Comparison of ENCODE assay signal across 8 cellular contexts in genomic region chr14:99792551-99793212, GRCh38.
A peak's percentile ranks its signal among the peaks of the same experiment; 100 is the strongest.
DNase-seq lines count a peak whose midpoint lies in the region; ATAC-seq and TF ChIP-seq lines count a peak whose summit lies in the region.

No MANE protein-coding gene starts in this region.

- no peak for DNase-seq in T-helper 2 cell treated with Interferon-gamma antibody and Interleukin-4, amounts not matched to agents 5 μg/mL and 100 μg/mL, for 36 hours (ENCODE audit: low spot score)
- DNase-seq in T-helper 2 cell = no peak
- peak; percentile 31 for DNase-seq in astrocyte of the spinal cord (ENCODE audit: low read depth, low spot score)
- peak; percentile 25 for DNase-seq in iris pigment epithelial cell (ENCODE audit: low read depth)
- DNase-seq in stimulated activated naive B cell treated with anti-CD40 and anti-IgM and Interleukin-4, amounts not matched to agents 10 μg/mL and 1 μg/mL and 100 μg/mL, for 72 hours = no peak
- no peak for DNase-seq in NCI-H187 treated with DMSO at 0.1 percent for 48 hours (lab: John Stamatoyannopoulos, UW)
- no peak for DNase-seq in inferior parietal cortex (ENCODE audit: extremely low spot score)
- no peak for DNase-seq in NCI-H1436 treated with DMSO at 0.1 percent for 48 hours (lab: John Stamatoyannopoulos, UW)

- peaks cover 23% of the 10 kb centered on the region for H3K4me1 Mint-ChIP-seq in T-helper 2 cell treated with Interferon-gamma antibody and Interleukin-4, amounts not matched to agents 5 μg/mL and 100 μg/mL, for 36 hours (ENCODE audit: low read depth)
- no peaks in the 10 kb centered on the region for H3K4me1 Mint-ChIP-seq in stimulated activated naive B cell treated with anti-CD40 and anti-IgM and Interleukin-4, amounts not matched to agents 10 μg/mL and 1 μg/mL and 100 μg/mL, for 72 hours

- peaks cover 54% of the 10 kb centered on the region for H3K27me3 Mint-ChIP-seq in T-helper 2 cell treated with Interferon-gamma antibody and Interleukin-4, amounts not matched to agents 5 μg/mL and 100 μg/mL, for 36 hours (ENCODE audit: low read depth)
- H3K27me3 Mint-ChIP-seq in stimulated activated naive B cell treated with anti-CD40 and anti-IgM and Interleukin-4, amounts not matched to agents 10 μg/mL and 1 μg/mL and 100 μg/mL, for 72 hours = peaks cover 34 to 66% of the 10 kb centered on the region in 2 donors

- H3K4me3 ChIP-seq in astrocyte of the spinal cord (ENCODE audit: low read depth, low read length) = peak overlapping the region; percentile 33

- peak overlapping the region; percentile 63 for H3K4me3 Mint-ChIP-seq in T-helper 2 cell treated with Interferon-gamma antibody and Interleukin-4, amounts not matched to agents 5 μg/mL and 100 μg/mL, for 36 hours
- peak overlapping the region; percentile 55 to 67 for H3K4me3 Mint-ChIP-seq in stimulated activated naive B cell treated with anti-CD40 and anti-IgM and Interleukin-4, amounts not matched to agents 10 μg/mL and 1 μg/mL and 100 μg/mL, for 72 hours

- no peaks in the 10 kb centered on the region for H3K36me3 Mint-ChIP-seq in T-helper 2 cell treated with Interferon-gamma antibody and Interleukin-4, amounts not matched to agents 5 μg/mL and 100 μg/mL, for 36 hours (ENCODE audit: low read depth)
- H3K36me3 Mint-ChIP-seq in stimulated activated naive B cell treated with anti-CD40 and anti-IgM and Interleukin-4, amounts not matched to agents 10 μg/mL and 1 μg/mL and 100 μg/mL, for 72 hours = no peaks in the 10 kb centered on the region

- H3K9me3 Mint-ChIP-seq in T-helper 2 cell treated with Interferon-gamma antibody and Interleukin-4, amounts not matched to agents 5 μg/mL and 100 μg/mL, for 36 hours = no peaks in the 10 kb centered on the region
- peaks cover 0 to 2% of the 10 kb centered on the region in 2 donors for H3K9me3 Mint-ChIP-seq in stimulated activated naive B cell treated with anti-CD40 and anti-IgM and Interleukin-4, amounts not matched to agents 10 μg/mL and 1 μg/mL and 100 μg/mL, for 72 hours

- H3K27ac Mint-ChIP-seq in T-helper 2 cell treated with Interferon-gamma antibody and Interleukin-4, amounts not matched to agents 5 μg/mL and 100 μg/mL, for 36 hours = peak overlapping the region; percentile 19
- no peak overlapping the region for H3K27ac Mint-ChIP-seq in stimulated activated naive B cell treated with anti-CD40 and anti-IgM and Interleukin-4, amounts not matched to agents 10 μg/mL and 1 μg/mL and 100 μg/mL, for 72 hours

- no peak for ATAC-seq in stimulated activated naive B cell treated with anti-CD40 and anti-IgM and Interleukin-4, amounts not matched to agents 10 μg/mL and 1 μg/mL and 100 μg/mL, for 72 hours (replicated peaks)

- TF ChIP-seq CTCF in astrocyte of the spinal cord (IDR thresholded peaks at IDR 0.05; ENCODE audit: low read depth, low read length) = no peak

- in situ Hi-C loops in astrocyte of the spinal cord (cut with HindIII; ENCODE audit: low sequenced_read_pairs) = no loop called here

Comparison
In these comparisons a context has a peak if more than half of its experiments do, and no peak if none do; other contexts are left out.
1. DNase-seq: peak in astrocyte of the spinal cord (single experiment) and iris pigment epithelial cell (single experiment); none in T-helper 2 cell treated with Interferon-gamma antibody and Interleukin-4, amounts not matched to agents 5 μg/mL and 100 μg/mL, for 36 hours (single experiment), T-helper 2 cell (0 of 5), stimulated activated naive B cell treated with anti-CD40 and anti-IgM and Interleukin-4, amounts not matched to agents 10 μg/mL and 1 μg/mL and 100 μg/mL, for 72 hours (single experiment), NCI-H187 treated with DMSO at 0.1 percent for 48 hours (single experiment), inferior parietal cortex (single experiment) and NCI-H1436 treated with DMSO at 0.1 percent for 48 hours (single experiment).